In the genomic region with DNA sequence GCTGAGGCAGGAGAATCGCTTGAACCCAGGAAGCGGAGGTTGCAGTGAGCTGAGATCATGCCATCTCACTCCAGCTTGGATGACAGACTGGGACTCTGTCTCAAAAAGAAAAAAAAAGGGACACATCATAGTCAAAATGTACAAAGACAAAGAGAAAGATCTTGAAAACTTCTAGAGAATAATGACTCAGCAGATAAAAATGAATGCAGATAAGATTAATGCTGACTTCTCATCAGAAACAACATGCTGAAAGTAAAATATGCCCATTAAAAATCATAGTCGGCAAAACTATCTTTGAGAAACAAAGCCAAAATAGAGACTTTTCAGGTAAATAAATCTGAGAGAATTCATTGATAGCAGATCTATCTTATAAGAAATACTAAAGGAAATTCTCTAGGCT, we compare ENCODE assay signal across 1 cellular context.
A peak's percentile ranks its signal among the peaks of the same experiment; 100 is the strongest.
TF ChIP-seq lines count a peak whose summit lies in the region.

No MANE protein-coding gene starts in this region.

TF ChIP-seq in IMR-90, 13 proteins besides CTCF, POLR2A, EP300 and RAD21:
- TF ChIP-seq, protein P1, sequence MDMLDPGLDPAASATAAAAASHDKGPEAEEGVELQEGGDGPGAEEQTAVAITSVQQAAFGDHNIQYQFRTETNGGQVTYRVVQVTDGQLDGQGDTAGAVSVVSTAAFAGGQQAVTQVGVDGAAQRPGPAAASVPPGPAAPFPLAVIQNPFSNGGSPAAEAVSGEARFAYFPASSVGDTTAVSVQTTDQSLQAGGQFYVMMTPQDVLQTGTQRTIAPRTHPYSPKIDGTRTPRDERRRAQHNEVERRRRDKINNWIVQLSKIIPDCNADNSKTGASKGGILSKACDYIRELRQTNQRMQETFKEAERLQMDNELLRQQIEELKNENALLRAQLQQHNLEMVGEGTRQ (IDR thresholded peaks at IDR 0.05; ENCODE audit: low read depth, low read length) = no peak
- TF ChIP-seq SMC3 (IDR thresholded peaks at IDR 0.05; ENCODE audit: low read depth, low read length) (no peak), MXI1 (IDR thresholded peaks at IDR 0.05; ENCODE audit: borderline replicate concordance, low read depth, low read length) (no peak), CHD1 (IDR thresholded peaks at IDR 0.05; ENCODE audit: low read depth, low read length) (no peak), BHLHE40 (IDR thresholded peaks at IDR 0.05; ENCODE audit: low read depth, low read length) (no peak), MAZ (IDR thresholded peaks at IDR 0.05; ENCODE audit: borderline replicate concordance, low read depth, low read length) (no peak), MAFK (IDR thresholded peaks at IDR 0.05; ENCODE audit: low read depth, low read length) (peak; percentile 68), FOS (IDR thresholded peaks at IDR 0.05; ENCODE audit: low read depth, low read length) (no peak), RFX5 (IDR thresholded peaks at IDR 0.05; ENCODE audit: low read depth, low read length) (no peak), RCOR1 (IDR thresholded peaks at IDR 0.05; ENCODE audit: insufficient replicate concordance, low read length) (no peak), NFE2L2 (IDR thresholded peaks at IDR 0.05; ENCODE audit: low read depth, low read length) (peak; percentile 72), CEBPB (IDR thresholded peaks at IDR 0.05; ENCODE audit: low read depth, low read length) (no peak)
- TF ChIP-seq, protein P2, sequence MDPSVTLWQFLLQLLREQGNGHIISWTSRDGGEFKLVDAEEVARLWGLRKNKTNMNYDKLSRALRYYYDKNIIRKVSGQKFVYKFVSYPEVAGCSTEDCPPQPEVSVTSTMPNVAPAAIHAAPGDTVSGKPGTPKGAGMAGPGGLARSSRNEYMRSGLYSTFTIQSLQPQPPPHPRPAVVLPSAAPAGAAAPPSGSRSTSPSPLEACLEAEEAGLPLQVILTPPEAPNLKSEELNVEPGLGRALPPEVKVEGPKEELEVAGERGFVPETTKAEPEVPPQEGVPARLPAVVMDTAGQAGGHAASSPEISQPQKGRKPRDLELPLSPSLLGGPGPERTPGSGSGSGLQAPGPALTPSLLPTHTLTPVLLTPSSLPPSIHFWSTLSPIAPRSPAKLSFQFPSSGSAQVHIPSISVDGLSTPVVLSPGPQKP (IDR thresholded peaks at IDR 0.05; ENCODE audit: borderline replicate concordance, low read depth, low read length) = no peak
